Comparison of ENCODE assay signal across 17 cellular contexts in the genomic region with DNA sequence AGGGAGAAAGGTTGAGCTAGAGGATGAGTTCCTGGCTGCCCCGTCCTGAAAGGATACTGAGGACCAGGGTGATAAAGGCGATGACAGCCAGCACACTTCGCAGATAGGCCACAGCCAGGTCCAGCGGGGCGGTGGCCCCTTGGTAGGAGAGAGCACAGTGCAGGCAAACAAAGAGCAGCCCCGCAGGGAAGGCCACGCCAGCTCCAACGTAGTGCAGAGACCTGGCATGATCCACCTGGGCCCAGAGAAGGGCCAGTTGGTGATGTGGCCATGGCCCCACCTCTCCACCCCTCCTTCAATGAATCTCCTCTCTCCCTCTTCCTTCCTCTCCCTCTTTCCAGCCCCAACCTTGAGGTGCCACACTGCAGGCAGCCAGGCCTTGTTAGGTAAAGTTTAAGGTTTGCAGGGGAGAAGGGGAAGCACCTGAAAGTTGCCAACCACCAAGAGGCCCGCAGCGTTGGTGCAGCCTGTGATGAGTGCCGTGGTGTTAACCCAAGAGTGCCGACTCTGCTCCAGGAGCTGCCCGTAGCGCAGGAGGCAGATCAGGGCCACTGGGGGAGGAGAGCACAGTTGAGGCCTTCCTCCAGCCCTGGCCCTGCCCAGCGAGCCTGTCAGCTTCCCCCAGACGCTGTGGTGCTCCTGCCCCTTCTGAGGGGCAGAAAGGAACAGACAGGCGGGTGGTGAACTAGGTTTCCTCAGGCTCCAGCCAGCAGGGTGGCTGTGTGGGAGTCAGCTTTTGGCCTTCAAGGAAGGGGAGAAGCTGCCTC. TPM values are rescaled to one million over a fixed set of nuclear protein-coding genes. Genes with fewer than 3 reads are reported as not detected.
DNase-seq lines count a peak whose midpoint lies in the region; ATAC-seq, FAIRE-seq and TF ChIP-seq lines count a peak whose summit lies in the region.
"Had no signal": no experiment of that assay in that cellular context is flagged by ENCODE, and none has a peak within 500 bp of the region (broad histone marks: within the 10 kb centered on the region; RNA-seq: fewer than 3 reads in every experiment).

No MANE protein-coding gene starts in this region.

- H3K9me3 Mint-ChIP-seq in nephron progenitor cell = no peaks in the 10 kb centered on the region
- H3K9me3 Mint-ChIP-seq: activated CD4-positive, alpha-beta T cell treated with anti-CD3 and anti-CD28 coated beads, Interleukin-2, amount 10 ng/mL, durations not matched to agents 7 days and 5 days had no signal

- H3K4me1 Mint-ChIP-seq in T-helper 17 cell = peaks cover 33% of the 10 kb centered on the region
- H3K4me1 Mint-ChIP-seq in nephron progenitor cell = peaks cover 48% of the 10 kb centered on the region

- TF ChIP-seq CTCF in D721Med (IDR thresholded peaks at IDR 0.05; ENCODE audit: insufficient read depth, missing control alignments) (no peak), nephron progenitor cell (IDR thresholded peaks at IDR 0.05) (no peak)

- peak overlapping the region; percentile 71 for H3K4me3 Mint-ChIP-seq in T-helper 17 cell
- H3K4me3 Mint-ChIP-seq in nephron progenitor cell = no peak overlapping the region
- H3K4me3 Mint-ChIP-seq: activated CD4-positive, alpha-beta T cell treated with anti-CD3 and anti-CD28 coated beads, Interleukin-2, amount 10 ng/mL, durations not matched to agents 7 days and 5 days had no signal

- H3K36me3 ChIP-seq in mesendoderm (ENCODE audit: control insufficient read depth, insufficient read depth, low read length) = peaks cover 8% of the 10 kb centered on the region

- H3K27me3 ChIP-seq in mesendoderm (ENCODE audit: insufficient read depth, low read length, poor library complexity) = no peaks in the 10 kb centered on the region
- H3K27me3 ChIP-seq: pancreas had no signal

- no peaks in the 10 kb centered on the region for H3K9me3 ChIP-seq in T-helper 17 cell (ENCODE audit: control insufficient read depth, low read length, poor library complexity, severe bottlenecking)
- H3K9me3 ChIP-seq: pancreas, thoracic aorta had no signal

- H3K27ac ChIP-seq in mesendoderm (ENCODE audit: low read depth, low read length) = no peak overlapping the region
- H3K27ac ChIP-seq: pancreas, thoracic aorta had no signal

- no peak overlapping the region for H3K18ac ChIP-seq in mesendoderm (ENCODE audit: low read length)

- H3K79me1 ChIP-seq in mesendoderm (ENCODE audit: low read length) = peaks cover 24% of the 10 kb centered on the region

- H2BK120ac ChIP-seq in mesendoderm (ENCODE audit: low read depth, low read length) = no peak overlapping the region

- H3K36me3 Mint-ChIP-seq in T-helper 17 cell (ENCODE audit: low read depth) (peaks cover 4% of the 10 kb centered on the region), nephron progenitor cell (ENCODE audit: low read depth) (no peaks in the 10 kb centered on the region)

- peak overlapping the region; percentile 11 for H3K27ac Mint-ChIP-seq in T-helper 17 cell
- peak overlapping the region; percentile 66 for H3K27ac Mint-ChIP-seq in nephron progenitor cell
- H3K27ac Mint-ChIP-seq: activated CD4-positive, alpha-beta T cell treated with anti-CD3 and anti-CD28 coated beads, Interleukin-2, amount 10 ng/mL, durations not matched to agents 7 days and 5 days had no signal

- H4K5ac ChIP-seq in mesendoderm (ENCODE audit: low read length) = no peak overlapping the region

- H2AK5ac ChIP-seq in mesendoderm (ENCODE audit: low read length) = no peak overlapping the region

- no peak overlapping the region for H3K4me3 ChIP-seq in mesendoderm (ENCODE audit: low read length)
- H3K4me3 ChIP-seq: pancreas, thoracic aorta had no signal

- H3K9ac ChIP-seq in mesendoderm (ENCODE audit: low read length) = no peak overlapping the region

- H3K4me2 ChIP-seq in mesendoderm (ENCODE audit: low read length) = no peak overlapping the region

- no peak overlapping the region for H2BK5ac ChIP-seq in mesendoderm (ENCODE audit: low read length)

- H3K23ac ChIP-seq in mesendoderm (ENCODE audit: low read length) = no peak overlapping the region

- ATAC-seq in T-helper 17 cell (no peak), HG03342 (IDR thresholded peaks at IDR 0.05; ENCODE audit: unreplicated experiment) (no peak)
- ATAC-seq: pancreas had no signal

- H3K4ac ChIP-seq in mesendoderm (ENCODE audit: low read depth, low read length) = no peak overlapping the region

- DNase-seq in D721Med (ENCODE audit: insufficient read length, low spot score) = peak; percentile 5
- no peak for DNase-seq in T-helper 17 cell
- DNase-seq in nephron progenitor cell = no peak
- no peak for DNase-seq in mesendoderm
- no peak for DNase-seq in frontal cortex (ENCODE audit: low spot score in 2 of 2)
- DNase-seq: activated CD4-positive, alpha-beta T cell treated with anti-CD3 and anti-CD28 coated beads, Interleukin-2, amount 10 ng/mL, durations not matched to agents 7 days and 5 days; activated T-cell treated with anti-CD3 and anti-CD28 coated beads, Interleukin-2, amount 50 U/mL, for 1 hour; effector memory CD4-positive, alpha-beta T cell; hippocampal formation; midbrain; NCI-H1417 treated with DMSO at 0.1 percent for 48 hours; stimulated activated CD4-positive, alpha-beta T cell treated with anti-CD3 and anti-CD28 coated beads, Interleukin-4, amount 100 ng/mL, for 4 hours had no signal

- H3K27me3 Mint-ChIP-seq in T-helper 17 cell (no peaks in the 10 kb centered on the region), nephron progenitor cell (ENCODE audit: low read depth, poor library complexity) (no peaks in the 10 kb centered on the region)

- no peak overlapping the region for H3K56ac ChIP-seq in mesendoderm (ENCODE audit: low read length)

- H2BK15ac ChIP-seq in mesendoderm (replicated peaks; ENCODE audit: low read depth) = no peak overlapping the region

- FAIRE-seq in D721Med (lab: Jason Lieb, UNC) (no peak), frontal cortex (lab: Jason Lieb, UNC) (no peak)
- FAIRE-seq: H54, pancreas, TTC549 had no signal

- H4K8ac ChIP-seq in mesendoderm (ENCODE audit: low read depth, low read length) = no peak overlapping the region

- H3K4me1 ChIP-seq in mesendoderm (ENCODE audit: control insufficient read depth, low read depth, low read length) = peaks cover 4% of the 10 kb centered on the region

- no CpG with 5 or more reads among the region's 17 CpGs for WGBS in mesendoderm (ENCODE audit: extremely low coverage, insufficient coverage, low lambda C conversion rate)

- peaks cover 18% of the 10 kb centered on the region for H3K79me2 ChIP-seq in mesendoderm (ENCODE audit: control insufficient read depth, insufficient read depth, low read length)

RNA-seq across cellular contexts. Expression of a gene that starts 2.8 kb away (rescaled TPM):
- total RNA-seq in T-helper 17 cell (1 to 10 TPM; 6.4 to 7.7 TPM), frontal cortex (3.7 TPM)
- polyA plus RNA-seq in mesendoderm (2013, experiment 1 of 2) = 19.3 TPM
- 18.8 TPM for polyA plus RNA-seq in mesendoderm (2013, experiment 2 of 2)

RNA-seq across cellular contexts. Expression of a gene that starts 4.1 kb away (rescaled TPM):
- total RNA-seq in T-helper 17 cell = 10 to 100 TPM; 42.8 to 43.3 TPM
- 212 TPM for polyA plus RNA-seq in mesendoderm (2013, experiment 1 of 2)
- polyA plus RNA-seq in mesendoderm (2013, experiment 2 of 2) = 210 TPM
- 51.8 TPM for total RNA-seq in frontal cortex

RNA-seq across cellular contexts. Expression of a gene that starts 12.2 kb away (rescaled TPM):
- 10 to 100 TPM; 31.2 to 37.3 TPM for total RNA-seq in T-helper 17 cell
- polyA plus RNA-seq in mesendoderm (2013, experiment 1 of 2) = 53.1 TPM
- polyA plus RNA-seq in mesendoderm (2013, experiment 2 of 2) = 53.9 TPM
- 22.8 TPM for total RNA-seq in frontal cortex

RNA-seq across cellular contexts. Expression of a gene that starts 15.4 kb away (rescaled TPM):
- 10 to 100 TPM; 38.2 to 39.5 TPM for total RNA-seq in T-helper 17 cell
- 15.9 TPM for polyA plus RNA-seq in mesendoderm (2013, experiment 1 of 2)
- polyA plus RNA-seq in mesendoderm (2013, experiment 2 of 2) = 14.8 TPM
- 3.3 TPM for total RNA-seq in frontal cortex

RNA-seq across cellular contexts. Expression of a gene that starts 16.3 kb away (rescaled TPM):
- total RNA-seq in T-helper 17 cell (10 to 100 TPM; 46.4 to 54.8 TPM), frontal cortex (38.3 TPM)
- polyA plus RNA-seq in mesendoderm (2013, experiment 1 of 2) = 77.6 TPM
- 77.7 TPM for polyA plus RNA-seq in mesendoderm (2013, experiment 2 of 2)
